Comparison of ENCODE assay signal across 8 cellular contexts in genomic region chr10:73997806-73998622, GRCh38. TPM values are rescaled to one million over a fixed set of nuclear protein-coding genes. Genes with fewer than 3 reads are reported as not detected.
DNase-seq lines count a peak whose midpoint lies in the region; ATAC-seq lines count a peak whose summit lies in the region.

Gene VCL (plus strand): TSS chr10:73998116. CDS start chr10:73998208, 92 bp downstream.

- no peaks in the 10 kb centered on the region for H3K9me3 Mint-ChIP-seq in effector memory CD8-positive, alpha-beta T cell
- H3K9me3 Mint-ChIP-seq in memory B cell, result no peaks in the 10 kb centered on the region

- H3K36me3 Mint-ChIP-seq in effector memory CD8-positive, alpha-beta T cell (ENCODE audit: insufficient read depth), result peaks cover 12% of the 10 kb centered on the region
- H3K36me3 Mint-ChIP-seq in memory B cell, result peaks cover 8% of the 10 kb centered on the region

- H3K27ac Mint-ChIP-seq in effector memory CD8-positive, alpha-beta T cell, result peak within 1 kb of the TSS; percentile 80 to 82
- H3K27ac Mint-ChIP-seq in memory B cell, result peak within 1 kb of the TSS; percentile 94

- DNase-seq in COLO668 (lab: John Stamatoyannopoulos, UW; ENCODE audit: unreplicated experiment), result peak; percentile 95
- peak; percentile 98 for DNase-seq in HT1080 (ENCODE audit: low read depth)
- peak; percentile 96 for DNase-seq in NOMO-1 treated with DMSO at 0.1 percent for 48 hours (lab: John Stamatoyannopoulos, UW; ENCODE audit: unreplicated experiment)
- peak; percentile 86 to 87 for DNase-seq in activated CD8-positive, alpha-beta memory T cell treated with anti-CD3 and anti-CD28 coated beads for 4 hours (ENCODE audit: low read depth in 2 of 2)
- peak; percentile 95 to 97 (median 95) for DNase-seq in effector memory CD8-positive, alpha-beta T cell
- DNase-seq in memory B cell (ENCODE audit: low spot score in 2 of 2), result peak; percentile 94
- DNase-seq in stimulated activated CD8-positive, alpha-beta memory T cell treated with anti-CD3 and anti-CD28 coated beads, Interleukin-12 subunit alpha, Interleukin-12 subunit beta, amount 100 ng/mL, for 24 hours (ENCODE audit: extremely low read depth), result peak; percentile 87

- ATAC-seq in GM21360 (IDR thresholded peaks at IDR 0.05; ENCODE audit: unreplicated experiment) (peak; percentile 97), memory B cell (ENCODE audit: low read depth) (peak; percentile 96)
- peak; percentile 96 for ATAC-seq in effector memory CD8-positive, alpha-beta T cell (replicated peaks)

- H3K4me3 Mint-ChIP-seq in effector memory CD8-positive, alpha-beta T cell, result peak within 1 kb of the TSS; percentile 89 to 96
- peak within 1 kb of the TSS; percentile 100 for H3K4me3 Mint-ChIP-seq in memory B cell

- H3K27me3 Mint-ChIP-seq in effector memory CD8-positive, alpha-beta T cell, result no peaks in the 10 kb centered on the region
- no peaks in the 10 kb centered on the region for H3K27me3 Mint-ChIP-seq in memory B cell

- H3K4me1 Mint-ChIP-seq in effector memory CD8-positive, alpha-beta T cell (ENCODE audit: low read depth in 2 of 2), result peaks cover 44 to 52% of the 10 kb centered on the region in 2 donors
- peaks cover 37% of the 10 kb centered on the region for H3K4me1 Mint-ChIP-seq in memory B cell

RNA-seq across cellular contexts. Expression of gene VCL, which starts in this region (rescaled TPM):
- 125 and 138 TPM in 2 replicates for total RNA-seq in HT1080 (2014; rRNA removed; shearing (Covaris generic))
- 58.6 and 83.0 TPM in 2 replicates for polyA plus RNA-seq in HT1080 (2015; cell fraction: cytosol; rRNA removed)
- 589 and 629 TPM in 2 replicates for polyA plus RNA-seq in HT1080 (2015; cell fraction: nucleus; rRNA removed)

Comparison
In these comparisons a context has a peak if more than half of its experiments do, and no peak if none do; other contexts are left out.
1. Peak in every context shown above with its lines: DNase-seq and ATAC-seq.